In the genomic region with DNA sequence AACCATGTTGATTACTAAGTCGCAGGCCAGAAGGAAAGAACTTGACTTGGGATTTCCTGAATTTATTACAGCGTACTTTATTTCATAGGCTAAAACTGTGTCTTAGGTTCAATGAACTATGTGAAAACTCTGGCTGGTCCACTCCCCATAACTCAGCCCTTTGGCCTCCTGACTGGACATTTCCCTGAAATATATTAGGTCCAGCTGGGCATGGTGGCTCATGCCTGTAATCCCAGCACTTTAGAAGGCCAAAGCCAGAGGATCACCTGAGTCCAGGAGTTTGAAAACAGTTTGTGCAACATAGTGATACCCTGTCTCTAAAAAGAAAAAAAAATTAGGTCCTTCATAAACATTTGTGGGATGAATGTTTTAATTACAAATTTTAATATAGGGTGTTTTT, we compare ENCODE assay signal across 2 cellular contexts.
A peak's percentile ranks its signal among the peaks of the same experiment; 100 is the strongest.
TF ChIP-seq lines count a peak whose summit lies in the region.

No MANE protein-coding gene starts in this region.

TF ChIP-seq in liver, 16 proteins besides CTCF, POLR2A, EP300 and RAD21 (continued from another document):
- TF ChIP-seq, protein P1, sequence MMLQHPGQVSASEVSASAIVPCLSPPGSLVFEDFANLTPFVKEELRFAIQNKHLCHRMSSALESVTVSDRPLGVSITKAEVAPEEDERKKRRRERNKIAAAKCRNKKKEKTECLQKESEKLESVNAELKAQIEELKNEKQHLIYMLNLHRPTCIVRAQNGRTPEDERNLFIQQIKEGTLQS (IDR thresholded peaks at IDR 0.05): peak; percentile 57
- TF ChIP-seq HNF4A (conservative IDR thresholded peaks at IDR 0.05): peak; percentile 86 to 90
- TF ChIP-seq GABPA (IDR thresholded peaks at IDR 0.05 in 1 of 2, conservative IDR thresholded peaks at IDR 0.05 in 1 of 2): peak in 1 of 2 donors; percentile 1
- TF ChIP-seq, protein P2, sequence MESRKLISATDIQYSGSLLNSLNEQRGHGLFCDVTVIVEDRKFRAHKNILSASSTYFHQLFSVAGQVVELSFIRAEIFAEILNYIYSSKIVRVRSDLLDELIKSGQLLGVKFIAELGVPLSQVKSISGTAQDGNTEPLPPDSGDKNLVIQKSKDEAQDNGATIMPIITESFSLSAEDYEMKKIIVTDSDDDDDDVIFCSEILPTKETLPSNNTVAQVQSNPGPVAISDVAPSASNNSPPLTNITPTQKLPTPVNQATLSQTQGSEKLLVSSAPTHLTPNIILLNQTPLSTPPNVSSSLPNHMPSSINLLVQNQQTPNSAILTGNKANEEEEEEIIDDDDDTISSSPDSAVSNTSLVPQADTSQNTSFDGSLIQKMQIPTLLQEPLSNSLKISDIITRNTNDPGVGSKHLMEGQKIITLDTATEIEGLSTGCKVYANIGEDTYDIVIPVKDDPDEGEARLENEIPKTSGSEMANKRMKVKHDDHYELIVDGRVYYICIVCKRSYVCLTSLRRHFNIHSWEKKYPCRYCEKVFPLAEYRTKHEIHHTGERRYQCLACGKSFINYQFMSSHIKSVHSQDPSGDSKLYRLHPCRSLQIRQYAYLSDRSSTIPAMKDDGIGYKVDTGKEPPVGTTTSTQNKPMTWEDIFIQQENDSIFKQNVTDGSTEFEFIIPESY (IDR thresholded peaks at IDR 0.05): peak; percentile 45
- peak; percentile 93 for TF ChIP-seq SP1 (IDR thresholded peaks at IDR 0.05)
- TF ChIP-seq YY1 (IDR thresholded peaks at IDR 0.05): peak; percentile 75
- TF ChIP-seq RXRA (IDR thresholded peaks at IDR 0.05): peak; percentile 95 to 97
- TF ChIP-seq FOXA1 (IDR thresholded peaks at IDR 0.05): no peak
- TF ChIP-seq EGR1 (IDR thresholded peaks at IDR 0.05; ENCODE audit: low read depth in 2 of 2): peak in 1 of 2 donors; percentile 71
- peak in 1 of 2 donors; percentile 88 for TF ChIP-seq JUND (IDR thresholded peaks at IDR 0.05)
TF ChIP-seq in liver: peak in this region for 13.

TF ChIP-seq in HepG2, 621 proteins besides CTCF, POLR2A, EP300 and RAD21 (continued from another document):
- TF ChIP-seq, protein P3, sequence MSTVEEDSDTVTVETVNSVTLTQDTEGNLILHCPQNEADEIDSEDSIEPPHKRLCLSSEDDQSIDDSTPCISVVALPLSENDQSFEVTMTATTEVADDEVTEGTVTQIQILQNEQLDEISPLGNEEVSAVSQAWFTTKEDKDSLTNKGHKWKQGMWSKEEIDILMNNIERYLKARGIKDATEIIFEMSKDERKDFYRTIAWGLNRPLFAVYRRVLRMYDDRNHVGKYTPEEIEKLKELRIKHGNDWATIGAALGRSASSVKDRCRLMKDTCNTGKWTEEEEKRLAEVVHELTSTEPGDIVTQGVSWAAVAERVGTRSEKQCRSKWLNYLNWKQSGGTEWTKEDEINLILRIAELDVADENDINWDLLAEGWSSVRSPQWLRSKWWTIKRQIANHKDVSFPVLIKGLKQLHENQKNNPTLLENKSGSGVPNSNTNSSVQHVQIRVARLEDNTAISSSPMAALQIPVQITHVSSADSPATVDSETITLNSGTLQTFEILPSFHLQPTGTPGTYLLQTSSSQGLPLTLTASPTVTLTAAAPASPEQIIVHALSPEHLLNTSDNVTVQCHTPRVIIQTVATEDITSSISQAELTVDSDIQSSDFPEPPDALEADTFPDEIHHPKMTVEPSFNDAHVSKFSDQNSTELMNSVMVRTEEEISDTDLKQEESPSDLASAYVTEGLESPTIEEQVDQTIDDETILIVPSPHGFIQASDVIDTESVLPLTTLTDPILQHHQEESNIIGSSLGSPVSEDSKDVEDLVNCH (CRISPR knock-in tag; IDR thresholded peaks at IDR 0.05): no peak
- TF ChIP-seq, protein P4, sequence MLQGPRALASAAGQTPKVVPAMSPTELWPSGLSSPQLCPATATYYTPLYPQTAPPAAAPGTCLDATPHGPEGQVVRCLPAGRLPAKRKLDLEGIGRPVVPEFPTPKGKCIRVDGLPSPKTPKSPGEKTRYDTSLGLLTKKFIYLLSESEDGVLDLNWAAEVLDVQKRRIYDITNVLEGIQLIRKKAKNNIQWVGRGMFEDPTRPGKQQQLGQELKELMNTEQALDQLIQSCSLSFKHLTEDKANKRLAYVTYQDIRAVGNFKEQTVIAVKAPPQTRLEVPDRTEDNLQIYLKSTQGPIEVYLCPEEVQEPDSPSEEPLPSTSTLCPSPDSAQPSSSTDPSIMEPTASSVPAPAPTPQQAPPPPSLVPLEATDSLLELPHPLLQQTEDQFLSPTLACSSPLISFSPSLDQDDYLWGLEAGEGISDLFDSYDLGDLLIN (CRISPR knock-in tag; IDR thresholded peaks at IDR 0.05; ENCODE audit: borderline replicate concordance): no peak
TF ChIP-seq in HepG2: peak in this region for 0.
